ENCODE assay signal across 38 cellular contexts in genomic region chr7:130213820-130214219, GRCh38. TPM values are rescaled to one million over a fixed set of nuclear protein-coding genes. Genes with fewer than 3 reads are reported as not detected.
"Had no signal": no experiment of that assay in that cellular context is flagged by ENCODE, and none has a peak within 500 bp of the region (broad histone marks: within the 10 kb centered on the region; RNA-seq: fewer than 3 reads in every experiment).

No MANE protein-coding gene starts in this region.

- ATAC-seq: activated CD8-positive, alpha-beta memory T cell treated with anti-CD3 and anti-CD28 coated beads, Interleukin-2, amount 10 ng/mL, durations not matched to agents 7 days and 5 days; activated CD8-positive, alpha-beta T cell treated with anti-CD3 and anti-CD28 coated beads, Interleukin-2, amount 10 ng/mL, durations not matched to agents 7 days and 5 days; activated naive CD4-positive, alpha-beta T cell treated with anti-CD3 and anti-CD28 coated beads, Interleukin-2, amount 50 U/mL, for 72 hours; activated T-cell treated with anti-CD3 and anti-CD28 coated beads, Interleukin-2, amount 50 U/mL, for 4 hours; activated T-cell treated with anti-CD3 and anti-CD28 coated beads, Interleukin-2, amount 50 U/mL, for 72 hours; activated T-helper 17 cell treated with anti-CD3 and anti-CD28 coated beads, Interleukin-2, amount 50 U/mL, for 72 hours; body of pancreas had no signal

- H3K27ac ChIP-seq: adrenal gland, body of pancreas, brain microvascular endothelial cell, breast epithelium, VCaP had no signal

- H3K4me1 Mint-ChIP-seq: activated B cell treated with CpG ODN at 0.5 μM for 24 hours; activated CD4-positive, alpha-beta memory T cell treated with anti-CD3 and anti-CD28 coated beads, Interleukin-2, amount 10 ng/mL, durations not matched to agents 7 days and 5 days; activated CD4-positive, alpha-beta T cell treated with anti-CD3 and anti-CD28 coated beads, Interleukin-2, amount 10 ng/mL, durations not matched to agents 7 days and 5 days; activated CD8-positive, alpha-beta memory T cell treated with anti-CD3 and anti-CD28 coated beads, Interleukin-2, amount 10 ng/mL, durations not matched to agents 7 days and 5 days; activated naive CD8-positive, alpha-beta T cell treated with anti-CD3 and anti-CD28 coated beads for 36 hours; activated T-helper 17 cell treated with anti-CD3 and anti-CD28 coated beads, Interleukin-2, amount 50 U/mL, for 72 hours had no signal

- H3K4me3 ChIP-seq: adrenal gland, body of pancreas, breast epithelium had no signal

- H3K4me1 ChIP-seq: adrenal gland, body of pancreas, breast epithelium had no signal

- H3K27ac Mint-ChIP-seq: activated B cell treated with CpG ODN at 0.5 μM for 24 hours; activated CD4-positive, alpha-beta memory T cell treated with anti-CD3 and anti-CD28 coated beads, Interleukin-2, amount 10 ng/mL, durations not matched to agents 7 days and 5 days; activated CD4-positive, alpha-beta T cell treated with anti-CD3 and anti-CD28 coated beads, Interleukin-2, amount 10 ng/mL, durations not matched to agents 7 days and 5 days; activated CD8-positive, alpha-beta memory T cell treated with anti-CD3 and anti-CD28 coated beads, Interleukin-2, amount 10 ng/mL, durations not matched to agents 7 days and 5 days; activated CD8-positive, alpha-beta T cell treated with anti-CD3 and anti-CD28 coated beads, Interleukin-2, amount 10 ng/mL, durations not matched to agents 7 days and 5 days; activated naive CD4-positive, alpha-beta T cell treated with anti-CD3 and anti-CD28 coated beads for 36 hours; activated naive CD4-positive, alpha-beta T cell treated with anti-CD3 and anti-CD28 coated beads, Interleukin-2, amount 50 U/mL, for 72 hours; activated naive CD8-positive, alpha-beta T cell treated with anti-CD3 and anti-CD28 coated beads for 36 hours; activated T-cell treated with anti-CD3 and anti-CD28 coated beads, Interleukin-2, amount 50 U/mL, for 72 hours; activated T-helper 1 cell treated with anti-CD3 and anti-CD28 coated beads, Interleukin-12 subunit alpha, Interleukin-12 subunit beta, Interleukin-2, Interleukin-4 antibody, amounts not matched to agents 30 ng/mL and 10 ng/mL and 1 ng/mL, durations not matched to agents 14 hours and 24 hours and 36 hours; activated T-helper 17 cell treated with anti-CD3 and anti-CD28 coated beads, Interleukin-2, amount 50 U/mL, for 72 hours; T-helper 1 cell treated with Interleukin-12 subunit alpha and Interleukin-12 subunit beta and Interleukin-4 antibody, amounts not matched to agents 30 μg/mL and 1 μg/mL, for 36 hours; T-helper 2 cell treated with Interferon-gamma antibody and Interleukin-4, amounts not matched to agents 5 μg/mL and 100 μg/mL, for 36 hours had no signal

- H3K9me3 ChIP-seq: adrenal gland, body of pancreas, breast epithelium had no signal

- H3K27me3 ChIP-seq: adrenal gland, body of pancreas, brain microvascular endothelial cell, breast epithelium had no signal

- FAIRE-seq: astrocyte, TTC549 had no signal

- H3K36me3 ChIP-seq: adrenal gland, brain microvascular endothelial cell, breast epithelium had no signal

- H3K27me3 Mint-ChIP-seq: activated CD4-positive, alpha-beta T cell treated with anti-CD3 and anti-CD28 coated beads, Interleukin-2, amount 10 ng/mL, durations not matched to agents 7 days and 5 days had no signal

- DNase-seq: activated B cell treated with CpG ODN at 0.5 μM for 24 hours; activated CD4-positive, alpha-beta memory T cell treated with anti-CD3 and anti-CD28 coated beads, Interleukin-2, amount 10 ng/mL, durations not matched to agents 7 days and 5 days; activated CD4-positive, alpha-beta T cell treated with anti-CD3 and anti-CD28 coated beads for 4 hours; activated CD4-positive, alpha-beta T cell treated with anti-CD3 and anti-CD28 coated beads, Interleukin-2, amount 10 ng/mL, durations not matched to agents 7 days and 5 days; activated CD4-positive, alpha-beta T cell treated with anti-CD3 and anti-CD28 coated beads, Interleukin-2, amount 50 U/mL, for 48 hours; activated CD8-positive, alpha-beta memory T cell treated with anti-CD3 and anti-CD28 coated beads for 24 hours; activated CD8-positive, alpha-beta memory T cell treated with anti-CD3 and anti-CD28 coated beads, Interleukin-2, amount 10 ng/mL, durations not matched to agents 7 days and 5 days; activated CD8-positive, alpha-beta memory T cell treated with anti-CD3 and anti-CD28 coated beads, Interleukin-2, amount 50 U/mL, for 48 hours; activated CD8-positive, alpha-beta T cell treated with anti-CD3 and anti-CD28 coated beads, Interleukin-2, amount 10 ng/mL, durations not matched to agents 7 days and 5 days; activated effector memory CD4-positive, alpha-beta T cell treated with anti-CD3 and anti-CD28 coated beads, Interleukin-2, amount 50 U/mL, for 16 hours; activated gamma-delta T cell treated with Interleukin-2 at 50 U/mL for 16 hours; activated naive CD4-positive, alpha-beta T cell; activated naive CD4-positive, alpha-beta T cell treated with anti-CD3 and anti-CD28 coated beads for 36 hours; activated naive CD4-positive, alpha-beta T cell treated with anti-CD3 and anti-CD28 coated beads, Interleukin-2, amount 50 U/mL, for 16 hours; activated naive CD8-positive, alpha-beta T cell treated with anti-CD3 and anti-CD28 coated beads for 36 hours; activated T-cell treated with anti-CD3 and anti-CD28 coated beads, Interleukin-2, amount 50 U/mL, for 1 hour; activated T-cell treated with anti-CD3 and anti-CD28 coated beads, Interleukin-2, amount 50 U/mL, for 4 hours; activated T-cell treated with anti-CD3 and anti-CD28 coated beads, Interleukin-2, amount 50 U/mL, for 72 hours; adrenal gland; amniotic stem cell; aorta; body of pancreas; brain microvascular endothelial cell; central memory CD4-positive, alpha-beta T cell; T-helper 1 cell; T-helper 2 cell; T-helper 9 cell had no signal

- H3K36me3 Mint-ChIP-seq: activated CD8-positive, alpha-beta memory T cell treated with anti-CD3 and anti-CD28 coated beads, Interleukin-2, amount 10 ng/mL, durations not matched to agents 7 days and 5 days; activated naive CD4-positive, alpha-beta T cell treated with anti-CD3 and anti-CD28 coated beads, Interleukin-2, amount 50 U/mL, for 72 hours; activated naive CD8-positive, alpha-beta T cell treated with anti-CD3 and anti-CD28 coated beads for 36 hours had no signal

- H3K4me3 Mint-ChIP-seq: activated B cell treated with CpG ODN at 0.5 μM for 24 hours; activated CD4-positive, alpha-beta memory T cell treated with anti-CD3 and anti-CD28 coated beads, Interleukin-2, amount 10 ng/mL, durations not matched to agents 7 days and 5 days; activated CD4-positive, alpha-beta T cell treated with anti-CD3 and anti-CD28 coated beads, Interleukin-2, amount 10 ng/mL, durations not matched to agents 7 days and 5 days; activated CD8-positive, alpha-beta memory T cell treated with anti-CD3 and anti-CD28 coated beads, Interleukin-2, amount 10 ng/mL, durations not matched to agents 7 days and 5 days; activated CD8-positive, alpha-beta T cell treated with anti-CD3 and anti-CD28 coated beads, Interleukin-2, amount 10 ng/mL, durations not matched to agents 7 days and 5 days; activated naive CD4-positive, alpha-beta T cell treated with anti-CD3 and anti-CD28 coated beads for 36 hours; activated naive CD8-positive, alpha-beta T cell treated with anti-CD3 and anti-CD28 coated beads for 36 hours; activated T-cell treated with anti-CD3 and anti-CD28 coated beads, Interleukin-2, amount 50 U/mL, for 4 hours; activated T-cell treated with anti-CD3 and anti-CD28 coated beads, Interleukin-2, amount 50 U/mL, for 72 hours; activated T-helper 1 cell treated with anti-CD3 and anti-CD28 coated beads, Interleukin-12 subunit alpha, Interleukin-12 subunit beta, Interleukin-2, Interleukin-4 antibody, amounts not matched to agents 30 ng/mL and 10 ng/mL and 1 ng/mL, durations not matched to agents 14 hours and 24 hours and 36 hours; activated T-helper 17 cell treated with anti-CD3 and anti-CD28 coated beads, Interleukin-2, amount 50 U/mL, for 72 hours; T-helper 1 cell treated with Interleukin-12 subunit alpha and Interleukin-12 subunit beta and Interleukin-4 antibody, amounts not matched to agents 30 μg/mL and 1 μg/mL, for 36 hours; T-helper 2 cell treated with Interferon-gamma antibody and Interleukin-4, amounts not matched to agents 5 μg/mL and 100 μg/mL, for 36 hours had no signal

- H3K9me3 Mint-ChIP-seq: activated B cell treated with CpG ODN at 0.5 μM for 24 hours; activated CD4-positive, alpha-beta memory T cell treated with anti-CD3 and anti-CD28 coated beads, Interleukin-2, amount 10 ng/mL, durations not matched to agents 7 days and 5 days; activated CD4-positive, alpha-beta T cell treated with anti-CD3 and anti-CD28 coated beads, Interleukin-2, amount 10 ng/mL, durations not matched to agents 7 days and 5 days; activated naive CD4-positive, alpha-beta T cell treated with anti-CD3 and anti-CD28 coated beads for 36 hours; activated naive CD4-positive, alpha-beta T cell treated with anti-CD3 and anti-CD28 coated beads, Interleukin-2, amount 50 U/mL, for 72 hours; activated naive CD8-positive, alpha-beta T cell treated with anti-CD3 and anti-CD28 coated beads for 36 hours; activated T-cell treated with anti-CD3 and anti-CD28 coated beads, Interleukin-2, amount 50 U/mL, for 4 hours; activated T-cell treated with anti-CD3 and anti-CD28 coated beads, Interleukin-2, amount 50 U/mL, for 72 hours; activated T-helper 1 cell treated with anti-CD3 and anti-CD28 coated beads, Interleukin-12 subunit alpha, Interleukin-12 subunit beta, Interleukin-2, Interleukin-4 antibody, amounts not matched to agents 30 ng/mL and 10 ng/mL and 1 ng/mL, durations not matched to agents 14 hours and 24 hours and 36 hours; activated T-helper 17 cell treated with anti-CD3 and anti-CD28 coated beads, Interleukin-2, amount 50 U/mL, for 72 hours; T-helper 1 cell treated with Interleukin-12 subunit alpha and Interleukin-12 subunit beta and Interleukin-4 antibody, amounts not matched to agents 30 μg/mL and 1 μg/mL, for 36 hours; T-helper 2 cell treated with Interferon-gamma antibody and Interleukin-4, amounts not matched to agents 5 μg/mL and 100 μg/mL, for 36 hours had no signal

RNA-seq across cellular contexts. Expression of gene SSMEM1, which starts 6.2 kb away (rescaled TPM):
- total RNA-seq: activated B cell treated with CpG ODN at 0.5 μM for 24 hours; activated CD4-positive, alpha-beta memory T cell treated with anti-CD3 and anti-CD28 coated beads, Interleukin-2, amount 10 ng/mL, durations not matched to agents 7 days and 5 days; activated CD4-positive, alpha-beta T cell treated with anti-CD3 and anti-CD28 coated beads, Interleukin-2, amount 10 ng/mL, durations not matched to agents 7 days and 5 days; activated CD8-positive, alpha-beta memory T cell treated with anti-CD3 and anti-CD28 coated beads, Interleukin-2, amount 10 ng/mL, durations not matched to agents 7 days and 5 days; activated CD8-positive, alpha-beta T cell treated with anti-CD3 and anti-CD28 coated beads, Interleukin-2, amount 10 ng/mL, durations not matched to agents 7 days and 5 days; activated naive CD4-positive, alpha-beta T cell treated with anti-CD3 and anti-CD28 coated beads for 36 hours; activated naive CD4-positive, alpha-beta T cell treated with anti-CD3 and anti-CD28 coated beads, Interleukin-2, amount 50 U/mL, for 72 hours; activated naive CD8-positive, alpha-beta T cell treated with anti-CD3 and anti-CD28 coated beads for 36 hours; activated T-cell treated with anti-CD3 and anti-CD28 coated beads, Interleukin-2, amount 50 U/mL, for 4 hours; activated T-cell treated with anti-CD3 and anti-CD28 coated beads, Interleukin-2, amount 50 U/mL, for 72 hours; activated T-helper 1 cell treated with anti-CD3 and anti-CD28 coated beads, Interleukin-12 subunit alpha, Interleukin-12 subunit beta, Interleukin-2, Interleukin-4 antibody, amounts not matched to agents 30 ng/mL and 10 ng/mL and 1 ng/mL, durations not matched to agents 14 hours and 24 hours and 36 hours; activated T-helper 17 cell treated with anti-CD3 and anti-CD28 coated beads, Interleukin-2, amount 50 U/mL, for 72 hours; adrenal gland; aorta; astrocyte; body of pancreas; breast epithelium; cardiac septum; cerebellum had no signal
- polyA plus RNA-seq: aorta had no signal

RNA-seq across cellular contexts. Expression of gene CPA2, which starts 52.8 kb away (rescaled TPM):
- total RNA-seq: activated B cell treated with CpG ODN at 0.5 μM for 24 hours; activated CD4-positive, alpha-beta memory T cell treated with anti-CD3 and anti-CD28 coated beads, Interleukin-2, amount 10 ng/mL, durations not matched to agents 7 days and 5 days; activated CD4-positive, alpha-beta T cell treated with anti-CD3 and anti-CD28 coated beads, Interleukin-2, amount 10 ng/mL, durations not matched to agents 7 days and 5 days; activated CD8-positive, alpha-beta memory T cell treated with anti-CD3 and anti-CD28 coated beads, Interleukin-2, amount 10 ng/mL, durations not matched to agents 7 days and 5 days; activated CD8-positive, alpha-beta T cell treated with anti-CD3 and anti-CD28 coated beads, Interleukin-2, amount 10 ng/mL, durations not matched to agents 7 days and 5 days; activated naive CD4-positive, alpha-beta T cell treated with anti-CD3 and anti-CD28 coated beads for 36 hours; activated T-cell treated with anti-CD3 and anti-CD28 coated beads, Interleukin-2, amount 50 U/mL, for 72 hours; activated T-helper 1 cell treated with anti-CD3 and anti-CD28 coated beads, Interleukin-12 subunit alpha, Interleukin-12 subunit beta, Interleukin-2, Interleukin-4 antibody, amounts not matched to agents 30 ng/mL and 10 ng/mL and 1 ng/mL, durations not matched to agents 14 hours and 24 hours and 36 hours; astrocyte; breast epithelium; cardiac septum; cerebellum had no signal
